11 cellular contexts compared by ENCODE assay signal in the genomic region with DNA sequence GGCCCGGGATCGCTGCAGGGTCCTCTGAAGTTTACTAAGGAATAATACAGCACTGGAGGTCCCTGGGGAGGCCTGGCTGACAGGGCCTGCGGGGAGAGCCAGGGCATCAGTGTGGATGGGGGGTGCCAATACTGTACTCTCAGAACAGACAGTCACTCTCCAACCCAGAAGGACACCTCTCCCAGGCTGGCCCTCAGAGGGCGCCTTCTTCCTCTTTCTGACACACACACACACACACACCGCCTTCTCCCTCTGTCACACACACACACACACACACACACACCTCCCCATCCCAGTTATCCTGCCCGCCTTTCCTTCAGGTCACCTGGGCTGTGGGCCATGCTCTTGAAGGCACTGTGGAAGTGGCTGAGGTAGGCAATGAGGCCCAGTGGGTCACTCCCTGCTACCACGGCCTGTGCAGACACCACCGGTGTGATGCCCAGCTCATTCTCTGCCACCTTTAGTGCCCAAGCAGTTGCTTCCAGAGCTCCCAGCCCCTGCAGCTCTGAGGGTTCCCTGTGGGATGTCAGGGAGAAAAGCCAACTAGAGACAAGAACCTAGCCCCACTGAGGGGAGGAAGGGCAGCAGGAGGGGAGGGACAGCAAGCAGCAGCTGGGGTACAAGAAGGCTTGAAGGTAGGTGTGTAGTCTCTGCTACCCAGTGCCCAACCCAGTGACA. TPM values are rescaled to one million over a fixed set of nuclear protein-coding genes. Genes with fewer than 3 reads are reported as not detected.
DNase-seq lines count a peak whose midpoint lies in the region; ATAC-seq and TF ChIP-seq lines count a peak whose summit lies in the region.
"Had no signal": no experiment of that assay in that cellular context is flagged by ENCODE, and none has a peak within 500 bp of the region (broad histone marks: within the 10 kb centered on the region; RNA-seq: fewer than 3 reads in every experiment).

No MANE protein-coding gene starts in this region.

- no peaks in the 10 kb centered on the region for H3K27me3 Mint-ChIP-seq in activated T-helper 17 cell treated with anti-CD3 and anti-CD28 coated beads, Interleukin-2, amount 50 U/mL, for 72 hours
- no peaks in the 10 kb centered on the region for H3K27me3 Mint-ChIP-seq in naive B cell

- no peak overlapping the region for H2AFZ ChIP-seq in Loucy (ENCODE audit: low read length)

- peaks cover 48% of the 10 kb centered on the region; the same call in 1 of the 2 replicates for H3K36me3 ChIP-seq in Loucy (ENCODE audit: insufficient read depth, low read length)

- TF ChIP-seq CTCF in Loucy (conservative IDR thresholded peaks at IDR 0.05; ENCODE audit: low read length), result no peak

- peak overlapping the region; percentile 69 for H3K27ac Mint-ChIP-seq in activated T-helper 17 cell treated with anti-CD3 and anti-CD28 coated beads, Interleukin-2, amount 50 U/mL, for 72 hours
- H3K27ac Mint-ChIP-seq in naive B cell, result peak overlapping the region; percentile 89 to 98 (median 94)

- H3K9me3 ChIP-seq in Loucy (ENCODE audit: insufficient read depth, low read depth, low read length), result no peaks in the 10 kb centered on the region
- H3K9me3 ChIP-seq: thoracic aorta had no signal

- H3K4me3 Mint-ChIP-seq in activated T-helper 17 cell treated with anti-CD3 and anti-CD28 coated beads, Interleukin-2, amount 50 U/mL, for 72 hours, result no peak overlapping the region
- peak overlapping the region in 6 of 8 donors; percentile 1 to 78 (median 50) for H3K4me3 Mint-ChIP-seq in naive B cell

- H4K20me1 ChIP-seq in Loucy (ENCODE audit: insufficient read depth, low read length, poor library complexity, severe bottlenecking), result peaks cover 2% of the 10 kb centered on the region

- H3K4me1 ChIP-seq in Loucy (ENCODE audit: insufficient read depth, low read length, poor library complexity, severe bottlenecking), result peaks cover 42% of the 10 kb centered on the region

- no peak overlapping the region for H3K4me3 ChIP-seq in Loucy (ENCODE audit: low read length, poor library complexity, severe bottlenecking)
- H3K4me3 ChIP-seq: thoracic aorta had no signal

- no peaks in the 10 kb centered on the region for H3F3A ChIP-seq in Loucy (ENCODE audit: low read depth)

- H3K36me3 Mint-ChIP-seq in activated T-helper 17 cell treated with anti-CD3 and anti-CD28 coated beads, Interleukin-2, amount 50 U/mL, for 72 hours (ENCODE audit: low read depth), result peaks cover 47% of the 10 kb centered on the region
- peaks cover 0 to 8% of the 10 kb centered on the region in 2 donors for H3K36me3 Mint-ChIP-seq in naive B cell

- no peaks in the 10 kb centered on the region for H3K9me3 Mint-ChIP-seq in activated T-helper 17 cell treated with anti-CD3 and anti-CD28 coated beads, Interleukin-2, amount 50 U/mL, for 72 hours
- peaks cover 0 to 2% (median 0%) of the 10 kb centered on the region in 7 donors for H3K9me3 Mint-ChIP-seq in naive B cell

- ATAC-seq in activated T-helper 17 cell treated with anti-CD3 and anti-CD28 coated beads, Interleukin-2, amount 50 U/mL, for 72 hours (replicated peaks), result no peak
- ATAC-seq in naive B cell (ENCODE audit: low read depth in 2 of 2), result peak; percentile 18 to 22
- ATAC-seq in GM18502 (IDR thresholded peaks at IDR 0.05; ENCODE audit: poor library complexity, unreplicated experiment), result no peak

- H3K9ac ChIP-seq in Loucy (ENCODE audit: low read depth, low read length, poor library complexity, severe bottlenecking), result peak overlapping the region; percentile 31

- H3K79me2 ChIP-seq in Loucy (ENCODE audit: insufficient read depth, low read length), result peaks cover 33% of the 10 kb centered on the region

- H3K4me2 ChIP-seq in Loucy (ENCODE audit: low read depth, low read length, poor library complexity, severe bottlenecking), result no peak overlapping the region

- DNase-seq in DMS 273 (lab: John Stamatoyannopoulos, UW; ENCODE audit: unreplicated experiment) (peak; percentile 35), DMS 273 treated with DMSO at 0.1 percent for 48 hours (lab: John Stamatoyannopoulos, UW) (no peak), naive B cell (no peak), OCI-M2 (lab: John Stamatoyannopoulos, UW; ENCODE audit: unreplicated experiment) (no peak), A172 (ENCODE audit: low spot score) (no peak)
- DNase-seq: NCI-H748 treated with DMSO at 0.1 percent for 48 hours, occipital lobe had no signal

- no peaks in the 10 kb centered on the region for H3K9me2 ChIP-seq in Loucy (replicated peaks; ENCODE audit: low read depth, low read length)

- no peaks in the 10 kb centered on the region for H3K27me3 ChIP-seq in Loucy (ENCODE audit: insufficient read depth, low read length, poor library complexity, severe bottlenecking)

- H3K4me1 Mint-ChIP-seq in activated T-helper 17 cell treated with anti-CD3 and anti-CD28 coated beads, Interleukin-2, amount 50 U/mL, for 72 hours, result peaks cover 24% of the 10 kb centered on the region
- peaks cover 60 to 88% (median 83%) of the 10 kb centered on the region in 3 donors for H3K4me1 Mint-ChIP-seq in naive B cell

RNA-seq across cellular contexts. Expression of gene SMPD2, which starts 7.5 kb away (rescaled TPM):
- 1 to 10 TPM; 8.0 to 9.7 TPM for total RNA-seq in activated T-helper 17 cell treated with anti-CD3 and anti-CD28 coated beads, Interleukin-2, amount 50 U/mL, for 72 hours
- polyA plus RNA-seq in naive B cell (ENCODE audit: low read depth in 6 of 6), result 10 to 100 TPM; 24.1 to 45.5 (median 33.5) TPM
- total RNA-seq in A172 (2014; rRNA removed; shearing (Covaris generic)), result 9.1 and 13.1 TPM in 2 replicates

RNA-seq across cellular contexts. Expression of gene MICAL1, which starts 7.6 kb away (rescaled TPM):
- 10 to 100 TPM; 43.3 to 58.3 TPM for total RNA-seq in activated T-helper 17 cell treated with anti-CD3 and anti-CD28 coated beads, Interleukin-2, amount 50 U/mL, for 72 hours
- polyA plus RNA-seq in naive B cell (ENCODE audit: low read depth in 6 of 6), result 10 to 100 TPM in 5 of 6 donors, 1 to 10 TPM in 1; 8.4 to 26.7 (median 16.1) TPM
- 34.2 and 37.3 TPM in 2 replicates for total RNA-seq in A172 (2014; rRNA removed; shearing (Covaris generic))

RNA-seq across cellular contexts. Expression of gene PPIL6, which starts 7.6 kb away (rescaled TPM):
- total RNA-seq in activated T-helper 17 cell treated with anti-CD3 and anti-CD28 coated beads, Interleukin-2, amount 50 U/mL, for 72 hours, result under 1 TPM in 1 of 2 donors, not detected in 1; 0.39 TPM
- 1 to 10 TPM; 1.1 to 3.9 (median 2.4) TPM for polyA plus RNA-seq in naive B cell (ENCODE audit: low read depth in 6 of 6)
- 1.7 and 2.4 TPM in 2 replicates for total RNA-seq in A172 (2014; rRNA removed; shearing (Covaris generic))

RNA-seq across cellular contexts. Expression of gene ZBTB24, which starts 35.0 kb away (rescaled TPM):
- total RNA-seq in activated T-helper 17 cell treated with anti-CD3 and anti-CD28 coated beads, Interleukin-2, amount 50 U/mL, for 72 hours, result 10 to 100 TPM; 11.0 to 11.4 TPM
- polyA plus RNA-seq in naive B cell (ENCODE audit: low read depth in 6 of 6), result 10 to 100 TPM; 12.0 to 18.5 (median 16.3) TPM
- 7.9 and 9.8 TPM in 2 replicates for total RNA-seq in A172 (2014; rRNA removed; shearing (Covaris generic))

Comparison
In these comparisons a context has a peak if more than half of its experiments do, and no peak if none do; other contexts are left out.
1. ATAC-seq: peak in naive B cell (2 of 2); none in activated T-helper 17 cell treated with anti-CD3 and anti-CD28 coated beads, Interleukin-2, amount 50 U/mL, for 72 hours (single experiment) and GM18502 (single experiment).